In genomic region chr9:114174876-114175771, GRCh38 we compare ENCODE assay signal across 1 cellular context.
TF ChIP-seq lines count a peak whose summit lies in the region.

No MANE protein-coding gene starts in this region.

TF ChIP-seq in HepG2, 621 proteins besides CTCF, POLR2A, EP300 and RAD21 (continued from another document and continues in another):
- TF ChIP-seq HIC2 (CRISPR knock-in tag; IDR thresholded peaks at IDR 0.05; ENCODE audit: low read depth) = peak; percentile 86
- TF ChIP-seq AKNA (CRISPR knock-in tag; IDR thresholded peaks at IDR 0.05; ENCODE audit: borderline replicate concordance) = no peak
- TF ChIP-seq KMT2A (CRISPR knock-in tag; IDR thresholded peaks at IDR 0.05) = peak; percentile 37; the same call in 1 of the 2 replicates
- no peak for TF ChIP-seq ZNF432 (CRISPR knock-in tag; IDR thresholded peaks at IDR 0.05; ENCODE audit: borderline replicate concordance)
- TF ChIP-seq LCORL (IDR thresholded peaks at IDR 0.05) = no peak
- TF ChIP-seq LCORL (CRISPR knock-in tag; IDR thresholded peaks at IDR 0.05) = peak; percentile 78
- peak; percentile 70 for TF ChIP-seq ZNF580 (CRISPR knock-in tag; IDR thresholded peaks at IDR 0.05; ENCODE audit: borderline replicate concordance, low read depth)
- TF ChIP-seq E2F2 (CRISPR knock-in tag; IDR thresholded peaks at IDR 0.05; ENCODE audit: borderline replicate concordance) = peak; percentile 49; the same call in 1 of the 2 replicates
- TF ChIP-seq ZNF24 (IDR thresholded peaks at IDR 0.05) = no peak
- no peak for TF ChIP-seq FOXC1 (CRISPR knock-in tag; IDR thresholded peaks at IDR 0.05; ENCODE audit: borderline replicate concordance)
- TF ChIP-seq ZNF556 (CRISPR knock-in tag; IDR thresholded peaks at IDR 0.05; ENCODE audit: borderline replicate concordance) = peak; percentile 48; the same call in 1 of the 2 replicates
- TF ChIP-seq NR2F6 (IDR thresholded peaks at IDR 0.05) = peak; percentile 67; the same call in 1 of the 2 replicates
- peak; percentile 79 for TF ChIP-seq NR2F6 (CRISPR knock-in tag; IDR thresholded peaks at IDR 0.05)
- 0 out of 2 replicates have a peak, but pooled peaks have one; percentile 72 for TF ChIP-seq ZNF224 (CRISPR knock-in tag; IDR thresholded peaks at IDR 0.05)
- peak; percentile 48; the same call in 1 of the 2 replicates for TF ChIP-seq GMEB1 (CRISPR knock-in tag; IDR thresholded peaks at IDR 0.05; ENCODE audit: borderline replicate concordance)
- TF ChIP-seq ZBTB7A (CRISPR knock-in tag; IDR thresholded peaks at IDR 0.05) = peak; percentile 69; the same call in 1 of the 2 replicates
- no peak for TF ChIP-seq ZSCAN22 (CRISPR knock-in tag; IDR thresholded peaks at IDR 0.05)
- TF ChIP-seq ZFP90 (CRISPR knock-in tag; IDR thresholded peaks at IDR 0.05; ENCODE audit: borderline replicate concordance) = no peak
- TF ChIP-seq SAP130 (CRISPR knock-in tag; IDR thresholded peaks at IDR 0.05; ENCODE audit: low read depth) = peak; percentile 82
- no peak for TF ChIP-seq SMAD9 (CRISPR knock-in tag; IDR thresholded peaks at IDR 0.05)
- no peak for TF ChIP-seq MTF2 (CRISPR knock-in tag; IDR thresholded peaks at IDR 0.05; ENCODE audit: borderline replicate concordance)
- TF ChIP-seq ZNF503 (CRISPR knock-in tag; IDR thresholded peaks at IDR 0.05) = peak; percentile 64; the same call in 1 of the 2 replicates
- 0 out of 2 replicates have a peak, but pooled peaks have one; percentile 38 for TF ChIP-seq POGZ (CRISPR knock-in tag; IDR thresholded peaks at IDR 0.05)
- no peak for TF ChIP-seq ZNF512B (CRISPR knock-in tag; IDR thresholded peaks at IDR 0.05; ENCODE audit: borderline replicate concordance)
- TF ChIP-seq MAFK (conservative IDR thresholded peaks at IDR 0.05 in 1 of 2, IDR thresholded peaks at IDR 0.05 in 1 of 2; ENCODE audit: low read length in 2 of 2) = no peak
- no peak; the same call in 1 of the 2 replicates for TF ChIP-seq ZNF703 (CRISPR knock-in tag; IDR thresholded peaks at IDR 0.05; ENCODE audit: borderline replicate concordance)
- no peak for TF ChIP-seq HOXA7 (CRISPR knock-in tag; IDR thresholded peaks at IDR 0.05)
- no peak for TF ChIP-seq ZNF530 (CRISPR knock-in tag; IDR thresholded peaks at IDR 0.05; ENCODE audit: low read depth)
- TF ChIP-seq GTF3A (CRISPR knock-in tag; conservative IDR thresholded peaks at IDR 0.05) = no peak
- TF ChIP-seq GABPB1 (CRISPR knock-in tag; IDR thresholded peaks at IDR 0.05) = no peak; the same call in 1 of the 2 replicates
- no peak for TF ChIP-seq NR1H2 (CRISPR knock-in tag; IDR thresholded peaks at IDR 0.05; ENCODE audit: borderline replicate concordance, low read depth)
- TF ChIP-seq SRSF9 (IDR thresholded peaks at IDR 0.05; ENCODE audit: borderline replicate concordance, insufficient read depth, low read depth, low read length, poor library complexity, severe bottlenecking) = no peak
- TF ChIP-seq KAT8 (CRISPR knock-in tag; IDR thresholded peaks at IDR 0.05) = peak; percentile 73
- TF ChIP-seq FLYWCH1 (CRISPR knock-in tag; IDR thresholded peaks at IDR 0.05) = no peak; the same call in 1 of the 2 replicates
- peak; percentile 96; the same call in 1 of the 2 replicates for TF ChIP-seq NCOR1 (IDR thresholded peaks at IDR 0.05; ENCODE audit: borderline replicate concordance, low read length)
- TF ChIP-seq ARNT2 (CRISPR knock-in tag; IDR thresholded peaks at IDR 0.05; ENCODE audit: low read depth) = no peak
- TF ChIP-seq ZNF296 (CRISPR knock-in tag; conservative IDR thresholded peaks at IDR 0.05) = no peak
- TF ChIP-seq ZNF101 (CRISPR knock-in tag; IDR thresholded peaks at IDR 0.05; ENCODE audit: borderline replicate concordance, low read depth) = no peak
- TF ChIP-seq HNF4A (CRISPR knock-in tag; IDR thresholded peaks at IDR 0.05) = peak; percentile 98
- TF ChIP-seq ZNF746 (CRISPR knock-in tag; IDR thresholded peaks at IDR 0.05) = no peak
- peak; percentile 58; the same call in 1 of the 2 replicates for TF ChIP-seq FOXK1 (CRISPR knock-in tag; IDR thresholded peaks at IDR 0.05; ENCODE audit: borderline replicate concordance, low read depth)
- TF ChIP-seq SIX1 (CRISPR knock-in tag; IDR thresholded peaks at IDR 0.05; ENCODE audit: borderline replicate concordance) = no peak; the same call in 1 of the 2 replicates
- TF ChIP-seq DBP (CRISPR knock-in tag; IDR thresholded peaks at IDR 0.05; ENCODE audit: not compliant biosample characterization) = no peak
- no peak for TF ChIP-seq PRPF4 (IDR thresholded peaks at IDR 0.05; ENCODE audit: low read depth, low read length, poor library complexity, severe bottlenecking)
- no peak for TF ChIP-seq ZNF234 (CRISPR knock-in tag; conservative IDR thresholded peaks at IDR 0.05)
- no peak for TF ChIP-seq ZKSCAN5 (CRISPR knock-in tag; IDR thresholded peaks at IDR 0.05)
- no peak; the same call in 1 of the 2 replicates for TF ChIP-seq ZNF792 (CRISPR knock-in tag; IDR thresholded peaks at IDR 0.05)
- no peak for TF ChIP-seq ZNF20 (CRISPR knock-in tag; IDR thresholded peaks at IDR 0.05)
- peak; percentile 75 for TF ChIP-seq HNRNPLL (IDR thresholded peaks at IDR 0.05; ENCODE audit: low read depth, low read length, poor library complexity, severe bottlenecking)
- peak; percentile 14; the same call in 1 of the 2 replicates for TF ChIP-seq ZZZ3 (CRISPR knock-in tag; IDR thresholded peaks at IDR 0.05; ENCODE audit: borderline replicate concordance)
- no peak for TF ChIP-seq HES4 (CRISPR knock-in tag; IDR thresholded peaks at IDR 0.05; ENCODE audit: borderline replicate concordance)
- TF ChIP-seq HDAC1 (CRISPR knock-in tag; IDR thresholded peaks at IDR 0.05) = peak; percentile 78
